In genomic region chr6:87472525-87473418, GRCh38 we compare ENCODE assay signal across 1 cellular context.
TF ChIP-seq lines count a peak whose summit lies in the region.

Gene SLC35A1, plus strand, starts transcription at chr6:87472974. Its CDS starts 30 bp downstream, at chr6:87473004.

TF ChIP-seq in HepG2, 621 proteins besides CTCF, POLR2A, EP300 and RAD21 (continued from another document and continues in another):
- TF ChIP-seq IKZF5 (CRISPR knock-in tag; IDR thresholded peaks at IDR 0.05) = peak; percentile 67
- no peak for TF ChIP-seq ZNF234 (CRISPR knock-in tag; conservative IDR thresholded peaks at IDR 0.05)
- peak; percentile 17; the same call in 1 of the 2 replicates for TF ChIP-seq SRF (IDR thresholded peaks at IDR 0.05; ENCODE audit: low read depth, low read length)
- TF ChIP-seq CHD4 (IDR thresholded peaks at IDR 0.05; ENCODE audit: borderline replicate concordance, low read length) = no peak; the same call in 1 of the 2 replicates
- no peak; the same call in 1 of the 2 replicates for TF ChIP-seq SALL2 (CRISPR knock-in tag; IDR thresholded peaks at IDR 0.05)
- no peak; the same call in 1 of the 2 replicates for TF ChIP-seq ZNF639 (CRISPR knock-in tag; conservative IDR thresholded peaks at IDR 0.05)
- TF ChIP-seq MAFK (conservative IDR thresholded peaks at IDR 0.05 in 1 of 2, IDR thresholded peaks at IDR 0.05 in 1 of 2; ENCODE audit: low read length in 2 of 2) = no peak
- TF ChIP-seq ZNF543 (CRISPR knock-in tag; IDR thresholded peaks at IDR 0.05) = no peak
- no peak for TF ChIP-seq ZNF24 (IDR thresholded peaks at IDR 0.05)
- TF ChIP-seq HCFC1 (IDR thresholded peaks at IDR 0.05; ENCODE audit: low read depth, low read length) = peak; percentile 71; the same call in 1 of the 2 replicates
- TF ChIP-seq PRDM4 (CRISPR knock-in tag; IDR thresholded peaks at IDR 0.05; ENCODE audit: borderline replicate concordance) = no peak
- peak; percentile 80 for TF ChIP-seq ZNF224 (CRISPR knock-in tag; IDR thresholded peaks at IDR 0.05)
- no peak for TF ChIP-seq ZBTB37 (CRISPR knock-in tag; IDR thresholded peaks at IDR 0.05)
- TF ChIP-seq ZNF574 (CRISPR knock-in tag; IDR thresholded peaks at IDR 0.05) = peak; percentile 99
- TF ChIP-seq FIP1L1 (IDR thresholded peaks at IDR 0.05; ENCODE audit: borderline replicate concordance, insufficient read depth, low read depth, low read length) = no peak
- peak; percentile 21 for TF ChIP-seq ZFP36L1 (CRISPR knock-in tag; IDR thresholded peaks at IDR 0.05)
- TF ChIP-seq SRSF1 (optimal IDR thresholded peaks at IDR 0.05; ENCODE audit: low read depth, low read length) = no peak
- 0 out of 2 replicates have a peak, but pooled peaks have one; percentile 40 for TF ChIP-seq ATF6 (CRISPR knock-in tag; conservative IDR thresholded peaks at IDR 0.05)
- peak; percentile 84; the same call in 1 of the 2 replicates for TF ChIP-seq ZFP91 (CRISPR knock-in tag; IDR thresholded peaks at IDR 0.05; ENCODE audit: borderline replicate concordance)
- TF ChIP-seq NFKBIZ (CRISPR knock-in tag; IDR thresholded peaks at IDR 0.05) = peak; percentile 75
- TF ChIP-seq GATAD1 (CRISPR knock-in tag; IDR thresholded peaks at IDR 0.05) = peak; percentile 85
- no peak; the same call in 1 of the 2 replicates for TF ChIP-seq FOXA3 (CRISPR knock-in tag; IDR thresholded peaks at IDR 0.05)
- 0 out of 2 replicates have a peak, but pooled peaks have one; percentile 42 for TF ChIP-seq ZNF513 (CRISPR knock-in tag; conservative IDR thresholded peaks at IDR 0.05)
- no peak for TF ChIP-seq PCBP1 (IDR thresholded peaks at IDR 0.05; ENCODE audit: borderline replicate concordance, low read depth, low read length)
- TF ChIP-seq GATA4 (IDR thresholded peaks at IDR 0.05; ENCODE audit: borderline replicate concordance, low read depth) = 0 out of 2 replicates have a peak, but pooled peaks have one; percentile 76
- TF ChIP-seq PITX1 (CRISPR knock-in tag; IDR thresholded peaks at IDR 0.05) = no peak; the same call in 1 of the 2 replicates
- peak; percentile 22; the same call in 1 of the 2 replicates for TF ChIP-seq TSC22D2 (CRISPR knock-in tag; IDR thresholded peaks at IDR 0.05; ENCODE audit: borderline replicate concordance)
- TF ChIP-seq NR1H2 (CRISPR knock-in tag; IDR thresholded peaks at IDR 0.05; ENCODE audit: borderline replicate concordance, low read depth) = no peak
- TF ChIP-seq CREB1 (IDR thresholded peaks at IDR 0.05) = peak; percentile 29; the same call in 1 of the 2 replicates
- peak; percentile 86 for TF ChIP-seq CREB1 (CRISPR knock-in tag; IDR thresholded peaks at IDR 0.05)
- no peak for TF ChIP-seq ZSCAN5A (CRISPR knock-in tag; IDR thresholded peaks at IDR 0.05; ENCODE audit: borderline replicate concordance)
- TF ChIP-seq ZNF770 (CRISPR knock-in tag; IDR thresholded peaks at IDR 0.05) = peak; percentile 55; the same call in 1 of the 2 replicates
- no peak for TF ChIP-seq KLF15 (CRISPR knock-in tag; IDR thresholded peaks at IDR 0.05; ENCODE audit: borderline replicate concordance)
- no peak for TF ChIP-seq JUND (CRISPR knock-in tag; IDR thresholded peaks at IDR 0.05)
- no peak for TF ChIP-seq ZBTB7A (CRISPR knock-in tag; IDR thresholded peaks at IDR 0.05)
- no peak for TF ChIP-seq RFXANK (CRISPR knock-in tag; IDR thresholded peaks at IDR 0.05)
- no peak for TF ChIP-seq SNRNP70 (IDR thresholded peaks at IDR 0.05; ENCODE audit: low read depth, low read length)
- TF ChIP-seq CEBPB (IDR thresholded peaks at IDR 0.05; ENCODE audit: borderline replicate concordance, low read depth, low read length) = no peak
- TF ChIP-seq SNAPC5 (CRISPR knock-in tag; IDR thresholded peaks at IDR 0.05; ENCODE audit: borderline replicate concordance) = no peak
- TF ChIP-seq MIER2 (CRISPR knock-in tag; IDR thresholded peaks at IDR 0.05) = no peak
- TF ChIP-seq SAP130 (CRISPR knock-in tag; IDR thresholded peaks at IDR 0.05; ENCODE audit: low read depth) = peak; percentile 91
- no peak for TF ChIP-seq SMARCE1 (IDR thresholded peaks at IDR 0.05; ENCODE audit: borderline replicate concordance)
- TF ChIP-seq MXD3 (CRISPR knock-in tag; IDR thresholded peaks at IDR 0.05) = peak; percentile 83; the same call in 1 of the 2 replicates
- TF ChIP-seq PHF21A (CRISPR knock-in tag; IDR thresholded peaks at IDR 0.05) = peak; percentile 70; the same call in 1 of the 2 replicates
